ENCODE assay signal across 8 cellular contexts in the genomic region with DNA sequence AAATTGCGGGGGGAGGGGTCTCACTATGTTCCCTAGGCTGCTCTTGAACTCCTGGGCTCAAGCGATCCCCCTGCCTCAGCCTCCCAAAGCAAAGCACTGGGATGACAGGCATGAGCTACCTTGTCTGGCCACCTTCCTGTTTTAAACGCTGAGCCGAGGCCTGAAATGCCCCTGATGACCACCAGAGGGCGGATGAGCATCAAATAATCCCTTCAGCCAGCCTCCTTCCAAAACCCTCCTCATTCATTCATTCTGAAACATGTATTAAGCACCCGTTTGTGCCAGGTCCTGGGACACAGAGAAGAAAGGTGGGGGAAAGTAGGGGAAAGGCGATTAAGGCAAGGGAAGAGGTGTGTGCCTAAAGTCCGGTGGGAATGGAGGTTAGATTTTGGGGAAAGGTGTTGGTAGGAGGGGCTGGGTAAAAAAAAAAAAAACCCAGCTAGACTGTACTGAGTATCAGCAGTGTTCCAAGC. TPM values are rescaled to one million over a fixed set of nuclear protein-coding genes. Genes with fewer than 3 reads are reported as not detected.
DNase-seq lines count a peak whose midpoint lies in the region; ATAC-seq and TF ChIP-seq lines count a peak whose summit lies in the region.

No MANE protein-coding gene starts in this region.

- H3K9me3 ChIP-seq in smooth muscle cell (replicated peaks; ENCODE audit: low read depth): no peaks in the 10 kb centered on the region

- TF ChIP-seq CTCF in smooth muscle cell (IDR thresholded peaks at IDR 0.05; ENCODE audit: borderline replicate concordance, insufficient read depth, poor library complexity, severe bottlenecking): peak; percentile 87

- H3K27me3 ChIP-seq in smooth muscle cell (ENCODE audit: low read depth): no peaks in the 10 kb centered on the region

- 6% methylated on average over 8 of the region's 8 CpGs for WGBS in smooth muscle cell (ENCODE audit: low lambda C conversion rate)

- ATAC-seq in HG03520 (IDR thresholded peaks at IDR 0.05; ENCODE audit: unreplicated experiment): no peak

- no peaks in the 10 kb centered on the region for H4K20me1 ChIP-seq in smooth muscle cell (ENCODE audit: low read depth)

- H3K36me3 ChIP-seq in smooth muscle cell (ENCODE audit: low read depth): no peaks in the 10 kb centered on the region

- H3K4me1 ChIP-seq in smooth muscle cell (ENCODE audit: low read depth): peaks cover 29% of the 10 kb centered on the region

- no peak overlapping the region for H3K27ac ChIP-seq in smooth muscle cell (ENCODE audit: low read depth)

- no peaks in the 10 kb centered on the region for H3K79me2 ChIP-seq in smooth muscle cell (ENCODE audit: low read depth)

- H2AFZ ChIP-seq in smooth muscle cell (ENCODE audit: low read depth): no peak overlapping the region

- H3F3A ChIP-seq in smooth muscle cell (ENCODE audit: low read depth): peaks cover 14% of the 10 kb centered on the region

- H3K4me2 ChIP-seq in smooth muscle cell: no peak overlapping the region

- DNase-seq in SHP77 treated with DMSO at 0.1 percent for 48 hours (lab: John Stamatoyannopoulos, UW): peak; percentile 55
- no peak for DNase-seq in SHP77 (lab: John Stamatoyannopoulos, UW)
- peak; percentile 64 for DNase-seq in NCI-H2029 (lab: John Stamatoyannopoulos, UW)
- peak; percentile 57 for DNase-seq in T-helper 22 cell (ENCODE audit: low read depth)
- peak in 52 of 56 donors; percentile 19 to 94 (median 62) for DNase-seq in amygdala (lab: John Stamatoyannopoulos, UW)
- DNase-seq in hepatic stellate cell (ENCODE audit: low spot score): peak; percentile 84
- peak; percentile 38 for DNase-seq in smooth muscle cell (lab: John Stamatoyannopoulos, UW; ENCODE audit: unreplicated experiment)

- no peak overlapping the region for H3K9ac ChIP-seq in smooth muscle cell (ENCODE audit: low read depth)

- no peak overlapping the region for H3K4me3 ChIP-seq in smooth muscle cell

RNA-seq across cellular contexts. Expression of a gene that starts 30.7 kb away (rescaled TPM):
- total RNA-seq in smooth muscle cell: 576 and 655 TPM in 2 replicates
- polyA plus RNA-seq in smooth muscle cell: 615 and 653 TPM in 2 replicates

Comparison
In these comparisons a context has a peak if more than half of its experiments do, and no peak if none do; other contexts are left out.
1. DNase-seq: peak in SHP77 treated with DMSO at 0.1 percent for 48 hours (single experiment), NCI-H2029 (single experiment), T-helper 22 cell (single experiment), amygdala (52 of 56), hepatic stellate cell (single experiment) and smooth muscle cell (single experiment); none in SHP77 (0 of 2).